13 cellular contexts compared by ENCODE assay signal in genomic region chr22:17707526-17707925, GRCh38.
DNase-seq lines count a peak whose midpoint lies in the region; ATAC-seq and TF ChIP-seq lines count a peak whose summit lies in the region.
"Had no signal": no experiment of that assay in that cellular context is flagged by ENCODE, and none has a peak within 500 bp of the region (broad histone marks: within the 10 kb centered on the region; RNA-seq: fewer than 3 reads in every experiment).

No MANE protein-coding gene starts in this region.

- H3K4me2 ChIP-seq in OCI-LY3 (ENCODE audit: low read length), result peak overlapping the region; percentile 80

- peak overlapping the region; percentile 85 for H3K9ac ChIP-seq in OCI-LY3 (ENCODE audit: low read length)

- TF ChIP-seq CTCF in A673 (conservative IDR thresholded peaks at IDR 0.05; ENCODE audit: low read depth, low read length) (no peak), OCI-LY3 (IDR thresholded peaks at IDR 0.05; ENCODE audit: low read depth, low read length) (no peak), thyroid gland (IDR thresholded peaks at IDR 0.05) (no peak)

- H3K9me3 ChIP-seq in A673 (ENCODE audit: low read depth, low read length, poor library complexity, severe bottlenecking) (no peaks in the 10 kb centered on the region), OCI-LY3 (ENCODE audit: insufficient read depth, low read length) (no peaks in the 10 kb centered on the region), thyroid gland (no peaks in the 10 kb centered on the region)
- H3K9me3 ChIP-seq: ovary, Peyer's patch had no signal

- H3K79me2 ChIP-seq in OCI-LY3 (ENCODE audit: low read length), result peaks cover 57% of the 10 kb centered on the region

- H4K20me1 ChIP-seq in OCI-LY3 (ENCODE audit: insufficient read depth, low read length), result peaks cover 4% of the 10 kb centered on the region; the same call in 1 of the 2 replicates

- WGBS in thyroid gland, 2 donors, result 59 to 70% methylated on average over 3 of the region's 3 CpGs

- no peak for ATAC-seq in GM19035 (IDR thresholded peaks at IDR 0.05; ENCODE audit: unreplicated experiment)

- CTCF ChIA-PET in A673 (lab: Charles Lee), result no interaction called here

- H3K36me3 ChIP-seq in A673 (ENCODE audit: insufficient read depth, low read length, poor library complexity, severe bottlenecking) (no peaks in the 10 kb centered on the region), OCI-LY3 (replicated peaks; ENCODE audit: low read depth, low read length) (peaks cover 35% of the 10 kb centered on the region), thyroid gland (no peaks in the 10 kb centered on the region)
- H3K36me3 ChIP-seq: ovary had no signal

- BruUV-seq in A673 (replicated peaks; lab: Mats Ljungman, UMichigan), result no TSS peak

- H3K27ac ChIP-seq in A673 (ENCODE audit: low read depth, low read length, poor library complexity, severe bottlenecking) (peak overlapping the region; percentile 75), OCI-LY3 (ENCODE audit: low read length) (peak overlapping the region; percentile 93), thyroid gland (no peak overlapping the region)

- POLR2A ChIA-PET in A673 (lab: Charles Lee; ENCODE audit: low non-redundant PET), result no interaction called here

- no peak for TF ChIP-seq POLR2A in thyroid gland (IDR thresholded peaks at IDR 0.05)

- H3K4me3 ChIP-seq in A673 (ENCODE audit: low read depth, low read length, poor library complexity, severe bottlenecking), result peak overlapping the region; percentile 24
- peak overlapping the region; percentile 79 for H3K4me3 ChIP-seq in OCI-LY3 (ENCODE audit: low read length)
- H3K4me3 ChIP-seq in thyroid gland (replicated peaks in 1 of 3), result no peak overlapping the region

- H3K27me3 ChIP-seq in A673 (replicated peaks; ENCODE audit: insufficient read depth, low read depth, low read length, poor library complexity) (no peaks in the 10 kb centered on the region), OCI-LY3 (ENCODE audit: low read depth, low read length) (no peaks in the 10 kb centered on the region), thyroid gland (no peaks in the 10 kb centered on the region)
- H3K27me3 ChIP-seq: ovary, Peyer's patch had no signal

- no peak overlapping the region for H2AFZ ChIP-seq in OCI-LY3 (ENCODE audit: low read depth, low read length)

- H3K4me1 ChIP-seq in A673 (ENCODE audit: insufficient read depth, low read length, poor library complexity, severe bottlenecking) (peaks cover 18% of the 10 kb centered on the region), OCI-LY3 (ENCODE audit: low read length) (peaks cover 32% of the 10 kb centered on the region), thyroid gland (peaks cover 0 to 9% of the 10 kb centered on the region in 2 donors)

- DNase-seq in A673 (ENCODE audit: low spot score) (peak; percentile 51), dedifferentiated amniotic fluid mesenchymal stem cell (ENCODE audit: extremely low spot score) (peak; percentile 16), myocyte (ENCODE audit: low read depth) (peak; percentile 29), NCI-H1105 (lab: John Stamatoyannopoulos, UW) (no peak), thyroid gland (no peak), foreskin melanocyte (no peak)
- DNase-seq: activated CD4-positive, alpha-beta T cell treated with anti-CD3 and anti-CD28 coated beads for 4 hours; activated naive CD8-positive, alpha-beta T cell treated with anti-CD3 and anti-CD28 coated beads, Interleukin-2, amount 10 ng/mL, durations not matched to agents 7 days and 5 days; NCI-H1436 treated with DMSO at 0.1 percent for 48 hours; ovary; Peyer's patch had no signal

- intact Hi-C loops in A673 (cut with micrococcal nuclease; ENCODE audit: unreplicated experiment), result loop anchor here (5.0 kb wide), 2 partner anchors 65 to 130 kb away; no protein-coding TSS in a partner anchor
- intact Hi-C loops in thyroid gland (cut with DNase I), result no loop called here

Comparison
In these comparisons a context has a peak if more than half of its experiments do, and no peak if none do; other contexts are left out.
1. DNase-seq: peak in A673 (single experiment), dedifferentiated amniotic fluid mesenchymal stem cell (single experiment) and myocyte (single experiment); none in NCI-H1105 (single experiment), thyroid gland (0 of 2) and foreskin melanocyte (single experiment).
2. H3K27ac ChIP-seq: peak in A673 (single experiment) and OCI-LY3 (single experiment); none in thyroid gland (0 of 3).
3. H3K4me3 ChIP-seq: peak in A673 (single experiment) and OCI-LY3 (single experiment); none in thyroid gland (0 of 3).